Comparison of ENCODE assay signal across 13 cellular contexts in the genomic region with DNA sequence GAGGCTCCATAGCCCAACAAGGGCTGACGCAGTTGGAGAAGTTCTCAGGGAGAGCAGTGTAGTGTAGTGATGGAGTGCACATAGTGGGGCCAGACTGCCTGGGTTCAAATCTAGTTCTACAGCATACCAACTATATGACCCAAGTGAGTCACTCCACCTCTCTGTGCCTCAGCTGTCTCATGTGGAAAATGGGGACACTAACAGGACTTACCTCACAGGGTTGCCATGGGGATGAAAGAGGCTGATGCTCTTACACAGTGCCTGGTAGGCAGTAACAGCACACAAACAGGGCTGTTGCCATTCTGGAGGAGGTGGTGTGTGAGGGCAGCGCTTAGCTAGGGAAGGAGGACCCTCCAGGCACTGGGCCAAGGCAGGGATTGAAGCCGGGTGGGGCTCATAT. TPM values are rescaled to one million over a fixed set of nuclear protein-coding genes. Genes with fewer than 3 reads are reported as not detected.
A peak's percentile ranks its signal among the peaks of the same experiment; 100 is the strongest.
DNase-seq lines count a peak whose midpoint lies in the region; ATAC-seq and TF ChIP-seq lines count a peak whose summit lies in the region.
"Not testable (repeated sequence)": the region's sequence is repeated elsewhere in the genome, so short reads cannot be mapped to it uniquely, and the experiment has no call there.
"Had no signal": no experiment of that assay in that cellular context is flagged by ENCODE, and none has a peak within 500 bp of the region (broad histone marks: within the 10 kb centered on the region; RNA-seq: fewer than 3 reads in every experiment).

No MANE protein-coding gene starts in this region.

- H3K4me1 Mint-ChIP-seq in activated CD4-positive, alpha-beta T cell treated with anti-CD3 and anti-CD28 coated beads, Interleukin-2, amount 10 ng/mL, durations not matched to agents 24 days and 14 days; activated T-helper 17 cell treated with anti-CD3 and anti-CD28 coated beads, Interleukin-2, amount 50 U/mL, for 72 hours; activated naive CD8-positive, alpha-beta T cell treated with anti-CD3 and anti-CD28 coated beads, Interleukin-2, amount 50 U/mL, for 24 hours: not testable (repeated sequence)

- ATAC-seq in activated T-helper 17 cell treated with anti-CD3 and anti-CD28 coated beads, Interleukin-2, amount 50 U/mL, for 72 hours (replicated peaks), result peak; percentile 62
- peak; percentile 66 for ATAC-seq in activated naive CD8-positive, alpha-beta T cell treated with anti-CD3 and anti-CD28 coated beads, Interleukin-2, amount 50 U/mL, for 24 hours
- ATAC-seq in foreskin keratinocyte, result peak; percentile 47
- ATAC-seq in stimulated activated naive CD8-positive, alpha-beta T cell treated with anti-CD3 and anti-CD28 coated beads, Interleukin-15, Interleukin-2, amounts not matched to agents 100 U/mL and 50 U/mL, for 24 hours, result peak; percentile 65

- TF ChIP-seq CTCF in choroid plexus epithelial cell (conservative IDR thresholded peaks at IDR 0.05; ENCODE audit: low read depth, low read length); foreskin keratinocyte (conservative IDR thresholded peaks at IDR 0.05): not testable (repeated sequence)

- not testable (repeated sequence) for H3K4me3 ChIP-seq in choroid plexus epithelial cell (ENCODE audit: low read depth, low read length)

- H3K27ac ChIP-seq in foreskin keratinocyte, result not testable (repeated sequence)

- intact Hi-C loops in activated CD4-positive, alpha-beta T cell treated with anti-CD3 and anti-CD28 coated beads, Interleukin-2, amount 10 ng/mL, durations not matched to agents 24 days and 14 days (cut with micrococcal nuclease), result not testable (repeated sequence)

- not testable (repeated sequence) for H3K9me3 Mint-ChIP-seq in activated CD4-positive, alpha-beta T cell treated with anti-CD3 and anti-CD28 coated beads, Interleukin-2, amount 10 ng/mL, durations not matched to agents 24 days and 14 days; activated T-helper 17 cell treated with anti-CD3 and anti-CD28 coated beads, Interleukin-2, amount 50 U/mL, for 72 hours; activated naive CD8-positive, alpha-beta T cell treated with anti-CD3 and anti-CD28 coated beads, Interleukin-2, amount 50 U/mL, for 24 hours

- H3K36me3 Mint-ChIP-seq in activated CD4-positive, alpha-beta T cell treated with anti-CD3 and anti-CD28 coated beads, Interleukin-2, amount 10 ng/mL, durations not matched to agents 24 days and 14 days (ENCODE audit: low read depth); activated T-helper 17 cell treated with anti-CD3 and anti-CD28 coated beads, Interleukin-2, amount 50 U/mL, for 72 hours (ENCODE audit: low read depth); activated naive CD8-positive, alpha-beta T cell treated with anti-CD3 and anti-CD28 coated beads, Interleukin-2, amount 50 U/mL, for 24 hours (ENCODE audit: low read depth): not testable (repeated sequence)

- H3K4me3 Mint-ChIP-seq in activated CD4-positive, alpha-beta T cell treated with anti-CD3 and anti-CD28 coated beads, Interleukin-2, amount 10 ng/mL, durations not matched to agents 24 days and 14 days; activated T-helper 17 cell treated with anti-CD3 and anti-CD28 coated beads, Interleukin-2, amount 50 U/mL, for 72 hours; activated naive CD8-positive, alpha-beta T cell treated with anti-CD3 and anti-CD28 coated beads, Interleukin-2, amount 50 U/mL, for 24 hours: not testable (repeated sequence)

- DNase-seq in NCI-H748 (lab: John Stamatoyannopoulos, UW; ENCODE audit: unreplicated experiment), result peak; percentile 39
- DNase-seq in activated CD4-positive, alpha-beta T cell treated with anti-CD3 and anti-CD28 coated beads, Interleukin-2, amount 10 ng/mL, durations not matched to agents 24 days and 14 days, result peak; percentile 54
- not testable (repeated sequence) for DNase-seq in activated naive CD8-positive, alpha-beta T cell treated with anti-CD3 and anti-CD28 coated beads, Interleukin-2, amount 50 U/mL, for 24 hours; foreskin keratinocyte; stimulated activated naive CD8-positive, alpha-beta T cell treated with anti-CD3 and anti-CD28 coated beads, Interleukin-15, Interleukin-2, amounts not matched to agents 100 U/mL and 50 U/mL, for 24 hours
- peak; percentile 1 for DNase-seq in choroid plexus epithelial cell (ENCODE audit: low read depth)

- not testable (repeated sequence) for H3K27ac Mint-ChIP-seq in activated CD4-positive, alpha-beta T cell treated with anti-CD3 and anti-CD28 coated beads, Interleukin-2, amount 10 ng/mL, durations not matched to agents 24 days and 14 days; activated T-helper 17 cell treated with anti-CD3 and anti-CD28 coated beads, Interleukin-2, amount 50 U/mL, for 72 hours; activated naive CD8-positive, alpha-beta T cell treated with anti-CD3 and anti-CD28 coated beads, Interleukin-2, amount 50 U/mL, for 24 hours

- H3K27me3 Mint-ChIP-seq in activated CD4-positive, alpha-beta T cell treated with anti-CD3 and anti-CD28 coated beads, Interleukin-2, amount 10 ng/mL, durations not matched to agents 24 days and 14 days; activated T-helper 17 cell treated with anti-CD3 and anti-CD28 coated beads, Interleukin-2, amount 50 U/mL, for 72 hours; activated naive CD8-positive, alpha-beta T cell treated with anti-CD3 and anti-CD28 coated beads, Interleukin-2, amount 50 U/mL, for 24 hours: not testable (repeated sequence)

- not testable (repeated sequence) for H3K27me3 ChIP-seq in foreskin keratinocyte

- H3K4me1 ChIP-seq in foreskin keratinocyte, result not testable (repeated sequence)

RNA-seq across cellular contexts. Expression of gene FCGR3B, which starts 38.4 kb away (rescaled TPM):
- not detected in 2 replicates for total RNA-seq in activated CD4-positive, alpha-beta T cell treated with anti-CD3 and anti-CD28 coated beads, Interleukin-2, amount 10 ng/mL, durations not matched to agents 24 days and 14 days
- total RNA-seq in activated T-helper 17 cell treated with anti-CD3 and anti-CD28 coated beads, Interleukin-2, amount 50 U/mL, for 72 hours, result not detected
- not detected in 2 replicates for total RNA-seq in foreskin keratinocyte
- polyA plus RNA-seq in foreskin keratinocyte, result not detected in 2 replicates
- total RNA-seq: CD4-positive, alpha-beta T cell; CD8-positive, alpha-beta memory T cell; GM23338; H4; H9 had no signal
- polyA plus RNA-seq: A549, GM23338 had no signal

RNA-seq across cellular contexts. Expression of gene FCGR3A, which starts 43.0 kb away (rescaled TPM):
- total RNA-seq in activated CD4-positive, alpha-beta T cell treated with anti-CD3 and anti-CD28 coated beads, Interleukin-2, amount 10 ng/mL, durations not matched to agents 24 days and 14 days, result not detected in 2 replicates
- total RNA-seq in activated T-helper 17 cell treated with anti-CD3 and anti-CD28 coated beads, Interleukin-2, amount 50 U/mL, for 72 hours, result not detected
- total RNA-seq in foreskin keratinocyte, result not detected in 2 replicates
- not detected in 2 replicates for polyA plus RNA-seq in foreskin keratinocyte
- total RNA-seq: GM23338, H4, H9 had no signal
- polyA plus RNA-seq: A549, GM23338 had no signal
